Comparison of ENCODE assay signal across 11 cellular contexts in the genomic region with DNA sequence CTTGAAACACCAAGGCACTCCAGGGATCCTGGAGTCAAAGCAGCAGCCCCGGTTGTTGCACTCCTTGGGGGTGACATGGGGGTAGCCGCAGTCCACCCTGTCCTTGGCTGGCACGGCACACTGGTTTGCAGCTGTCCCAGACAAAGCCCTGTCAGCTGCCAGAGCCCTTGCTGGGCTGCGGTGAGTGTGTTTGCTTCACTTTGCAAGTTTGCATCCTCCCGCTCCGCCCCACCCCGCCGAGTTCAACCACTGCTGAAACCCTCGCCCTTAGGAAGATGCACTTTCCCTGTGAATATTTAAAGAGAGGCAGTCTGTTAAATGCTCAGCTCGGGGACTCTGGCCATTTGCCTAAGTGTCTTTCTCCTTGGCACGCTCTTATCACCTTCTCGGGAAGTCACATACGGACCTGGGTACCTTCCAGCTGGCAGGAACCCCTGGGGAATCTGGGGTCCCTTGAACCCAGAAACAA. TPM values are rescaled to one million over a fixed set of nuclear protein-coding genes. Genes with fewer than 3 reads are reported as not detected.
DNase-seq lines count a peak whose midpoint lies in the region; ATAC-seq and TF ChIP-seq lines count a peak whose summit lies in the region.
"Had no signal": no experiment of that assay in that cellular context is flagged by ENCODE, and none has a peak within 500 bp of the region (broad histone marks: within the 10 kb centered on the region; RNA-seq: fewer than 3 reads in every experiment).

No MANE protein-coding gene starts in this region.

- DNase-seq in LHCN-M2 (ENCODE audit: low read depth) = peak; percentile 1
- peak; percentile 93 for DNase-seq in NCI-H748 (lab: John Stamatoyannopoulos, UW; ENCODE audit: unreplicated experiment)
- no peak for DNase-seq in hepatocyte (ENCODE audit: low spot score)
- no peak for DNase-seq in dermis blood vessel endothelial cell
- DNase-seq in prostate gland (ENCODE audit: low spot score) = no peak
- no peak for DNase-seq in activated gamma-delta T cell treated with Interleukin-2 at 50 U/mL for 16 hours
- DNase-seq: brain microvascular endothelial cell, NCI-H2227 treated with DMSO at 0.1 percent for 48 hours, T-helper 1 cell had no signal

- no peaks in the 10 kb centered on the region for H3K9me3 ChIP-seq in BLaER1
- no peaks in the 10 kb centered on the region for H3K9me3 ChIP-seq in hepatocyte (ENCODE audit: low read depth)
- no peaks in the 10 kb centered on the region for H3K9me3 ChIP-seq in prostate gland

- no peaks in the 10 kb centered on the region for H3K79me2 ChIP-seq in hepatocyte

- H3K4me2 ChIP-seq in BLaER1 (peak overlapping the region; percentile 61), hepatocyte (peak overlapping the region; percentile 57)

- H3K9me2 ChIP-seq in hepatocyte (replicated peaks; ENCODE audit: insufficient read depth) = no peaks in the 10 kb centered on the region

- intact Hi-C loops in prostate gland (cut with DNase I) = no loop called here

- no peaks in the 10 kb centered on the region; the same call in 1 of the 2 replicates for H3K27me3 ChIP-seq in BLaER1
- H3K27me3 ChIP-seq in hepatocyte = no peaks in the 10 kb centered on the region
- no peaks in the 10 kb centered on the region for H3K27me3 ChIP-seq in prostate gland (replicated peaks; ENCODE audit: insufficient read depth)
- H3K27me3 ChIP-seq: brain microvascular endothelial cell had no signal

- H3K27ac ChIP-seq in BLaER1 (peak overlapping the region; percentile 7; the same call in 1 of the 2 replicates), hepatocyte (no peak overlapping the region), prostate gland (no peak overlapping the region)
- H3K27ac ChIP-seq: brain microvascular endothelial cell had no signal

- H3K4me1 ChIP-seq in BLaER1 (peaks cover 95% of the 10 kb centered on the region), hepatocyte (ENCODE audit: insufficient read depth) (peaks cover 43% of the 10 kb centered on the region), prostate gland (replicated peaks) (peaks cover 11% of the 10 kb centered on the region)

- no peak overlapping the region for H3K9ac ChIP-seq in BLaER1

- H2AFZ ChIP-seq in hepatocyte = no peak overlapping the region

- no peak for TF ChIP-seq POLR2A in prostate gland (IDR thresholded peaks at IDR 0.05)

- TF ChIP-seq CTCF in hepatocyte (IDR thresholded peaks at IDR 0.05; ENCODE audit: poor library complexity) = no peak
- no peak for TF ChIP-seq CTCF in prostate gland (IDR thresholded peaks at IDR 0.05)

- H3K4me3 ChIP-seq in BLaER1 = no peak overlapping the region
- H3K4me3 ChIP-seq in hepatocyte = no peak overlapping the region
- no peak overlapping the region for H3K4me3 ChIP-seq in prostate gland

- H3K36me3 ChIP-seq in BLaER1 (no peaks in the 10 kb centered on the region), hepatocyte (replicated peaks; ENCODE audit: insufficient read depth, low read depth) (no peaks in the 10 kb centered on the region), prostate gland (no peaks in the 10 kb centered on the region)
- H3K36me3 ChIP-seq: brain microvascular endothelial cell had no signal

- no peak for ATAC-seq in GM19035 (IDR thresholded peaks at IDR 0.05; ENCODE audit: unreplicated experiment)

- 48% methylated on average over 13 of the region's 13 CpGs for WGBS in hepatocyte (ENCODE audit: low lambda C conversion rate, missing lambda C conversion rate)
- WGBS in prostate gland = 29% methylated on average over 13 of the region's 13 CpGs

- no peaks in the 10 kb centered on the region for H4K20me1 ChIP-seq in BLaER1
- no peaks in the 10 kb centered on the region for H4K20me1 ChIP-seq in hepatocyte (ENCODE audit: insufficient read depth, poor library complexity, severe bottlenecking)

RNA-seq across cellular contexts. Expression of a gene that starts 1.7 kb away (rescaled TPM):
- not detected in 2 replicates for total RNA-seq in LHCN-M2 (2014; rRNA removed)
- polyA plus RNA-seq in LHCN-M2 (2012) = not detected
- total RNA-seq in hepatocyte = 84.4 and 92.0 TPM in 2 replicates
- polyA plus RNA-seq in hepatocyte = 589 and 696 TPM in 2 replicates
- total RNA-seq in dermis blood vessel endothelial cell = 81.9 and 257 TPM in 2 replicates
- total RNA-seq in prostate gland = 10 to 100 TPM; 30.6 to 49.8 TPM

RNA-seq across cellular contexts. Expression of a gene that starts 37.3 kb away (rescaled TPM):
- total RNA-seq in LHCN-M2 (2014; rRNA removed) (not detected in 2 replicates), hepatocyte (15.5 and 23.9 TPM in 2 replicates), dermis blood vessel endothelial cell (not detected in 2 replicates), prostate gland (not detected)
- polyA plus RNA-seq in LHCN-M2 (2012) = not detected
- 28.1 and 58.7 TPM in 2 replicates for polyA plus RNA-seq in hepatocyte

RNA-seq across cellular contexts. Expression of a gene that starts 52.8 kb away (rescaled TPM):
- total RNA-seq in LHCN-M2 (2014; rRNA removed) = not detected in 2 replicates
- polyA plus RNA-seq in LHCN-M2 (2012) = not detected
- total RNA-seq in hepatocyte = 57.4 and 84.2 TPM in 2 replicates
- polyA plus RNA-seq in hepatocyte = 140 and 221 TPM in 2 replicates
- not detected in 2 replicates for total RNA-seq in dermis blood vessel endothelial cell
- 10 to 100 TPM in 1 of 2 donors, 1 to 10 TPM in 1; 4.7 to 16.2 TPM for total RNA-seq in prostate gland

Comparison
In these comparisons a context has a peak if more than half of its experiments do, and no peak if none do; other contexts are left out.
1. DNase-seq: peak in LHCN-M2 (single experiment) and NCI-H748 (single experiment); none in hepatocyte (single experiment), dermis blood vessel endothelial cell (single experiment), prostate gland (single experiment) and activated gamma-delta T cell treated with Interleukin-2 at 50 U/mL for 16 hours (single experiment).
2. RNA of a gene that starts 1.7 kb away (total RNA-seq): 81.9 to 257 TPM in dermis blood vessel endothelial cell, 84.4 to 92.0 TPM in hepatocyte and 30.6 to 49.8 TPM in prostate gland; not detected in LHCN-M2; every median in the first group is over 10 times any median in the second.
3. RNA of a gene that starts 37.3 kb away (total RNA-seq): 15.5 to 23.9 TPM in hepatocyte; not detected in LHCN-M2, not detected in dermis blood vessel endothelial cell and not detected in prostate gland; every median in the first group is over 10 times any median in the second.